In genomic region chr19:41323430-41324125, GRCh38 we compare ENCODE assay signal across 1 cellular context.
A peak's percentile ranks its signal among the peaks of the same experiment; 100 is the strongest.
TF ChIP-seq lines count a peak whose summit lies in the region.

No MANE protein-coding gene starts in this region.

TF ChIP-seq in K562, 482 proteins besides CTCF, POLR2A, EP300 and RAD21 (continued from another document and continues in another):
- TF ChIP-seq HOMEZ (CRISPR knock-in tag; IDR thresholded peaks at IDR 0.05) (no peak), ZNF445 (CRISPR knock-in tag; IDR thresholded peaks at IDR 0.05; ENCODE audit: low read depth) (no peak), CHCHD3 (CRISPR knock-in tag; IDR thresholded peaks at IDR 0.05) (no peak), MLLT1 (IDR thresholded peaks at IDR 0.05) (peak; percentile 19 to 83; a peak in 2 of 4 replicates), MED1 (CRISPR knock-in tag; IDR thresholded peaks at IDR 0.05; ENCODE audit: borderline replicate concordance) (no peak), HMGXB4 (CRISPR knock-in tag; IDR thresholded peaks at IDR 0.05) (no peak), ZNF124 (CRISPR knock-in tag; IDR thresholded peaks at IDR 0.05) (no peak), ZNF263 (CRISPR knock-in tag; IDR thresholded peaks at IDR 0.05; ENCODE audit: borderline replicate concordance) (peak; percentile 61; the same call in 1 of the 2 replicates), USF1 (CRISPR knock-in tag; IDR thresholded peaks at IDR 0.05) (no peak), ZBTB43 (CRISPR knock-in tag; IDR thresholded peaks at IDR 0.05) (no peak), ZNF384 (IDR thresholded peaks at IDR 0.05; ENCODE audit: low read depth, low read length) (no peak), SMAD4 (CRISPR knock-in tag; conservative IDR thresholded peaks at IDR 0.05) (peak; percentile 55), CEBPG (CRISPR knock-in tag; IDR thresholded peaks at IDR 0.05) (no peak), CEBPG (tag; conservative IDR thresholded peaks at IDR 0.05 in 1 of 2, IDR thresholded peaks at IDR 0.05 in 1 of 2) (no peak), MBD1 (CRISPR knock-in tag; IDR thresholded peaks at IDR 0.05) (no peak), PRDM10 (IDR thresholded peaks at IDR 0.05; ENCODE audit: partially characterized antibody) (peak; percentile 82), ZNF561 (CRISPR knock-in tag; conservative IDR thresholded peaks at IDR 0.05) (no peak), THRA (IDR thresholded peaks at IDR 0.05) (no peak), TCFL5 (CRISPR knock-in tag; conservative IDR thresholded peaks at IDR 0.05) (no peak), DEAF1 (CRISPR knock-in tag; IDR thresholded peaks at IDR 0.05) (no peak), ASH1L (IDR thresholded peaks at IDR 0.05; ENCODE audit: borderline replicate concordance, low read depth, partially characterized antibody) (no peak), FOXK1 (CRISPR knock-in tag; IDR thresholded peaks at IDR 0.05; ENCODE audit: borderline replicate concordance) (no peak), CHD7 (IDR thresholded peaks at IDR 0.05; ENCODE audit: low read depth, low read length) (no peak)
